ENCODE assay signal across 1 cellular context in the genomic region with DNA sequence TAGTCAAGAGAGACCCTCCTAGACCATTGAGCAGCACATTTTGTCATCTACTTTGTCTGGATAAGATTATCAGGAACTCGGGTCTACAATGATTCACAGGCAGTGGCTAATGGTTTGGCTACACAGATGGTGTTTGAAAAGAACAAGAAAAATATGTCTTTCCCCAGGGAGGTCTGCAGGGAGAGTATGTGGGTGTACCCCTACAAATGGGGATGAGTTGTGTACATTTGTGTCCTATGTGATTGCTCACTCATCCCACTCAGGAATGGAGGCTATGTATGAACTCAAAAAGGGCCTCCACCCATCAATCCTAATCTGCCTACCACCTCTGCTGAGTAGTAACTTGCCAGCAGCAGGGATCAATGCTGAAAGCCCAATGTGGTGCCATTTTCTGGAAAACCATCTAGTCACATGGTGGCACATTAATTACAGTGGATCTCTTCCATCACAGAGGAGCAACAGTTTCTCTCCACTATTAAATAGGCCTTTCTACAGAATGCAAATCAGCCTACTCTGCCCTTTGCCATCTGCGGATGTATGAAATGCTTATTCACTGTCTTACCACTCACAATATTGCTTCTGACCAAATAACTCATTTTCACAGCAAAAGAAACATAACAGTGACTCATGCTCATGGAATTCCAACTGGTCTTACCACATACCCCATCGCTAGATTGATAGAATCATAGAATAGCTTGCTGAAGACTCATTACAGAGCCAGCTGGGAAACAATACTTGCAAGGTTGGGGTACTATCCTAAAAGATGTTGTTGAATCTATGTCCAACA.
TF ChIP-seq lines count a peak whose summit lies in the region.

No MANE protein-coding gene starts in this region.

TF ChIP-seq in IMR-90, 13 proteins besides CTCF, POLR2A, EP300 and RAD21:
- TF ChIP-seq CEBPB (IDR thresholded peaks at IDR 0.05; ENCODE audit: low read depth, low read length), result no peak
- TF ChIP-seq RCOR1 (IDR thresholded peaks at IDR 0.05; ENCODE audit: insufficient replicate concordance, low read length), result no peak
- no peak for TF ChIP-seq MAFK (IDR thresholded peaks at IDR 0.05; ENCODE audit: low read depth, low read length)
- no peak for TF ChIP-seq CHD1 (IDR thresholded peaks at IDR 0.05; ENCODE audit: low read depth, low read length)
- no peak; the same call in 1 of the 2 replicates for TF ChIP-seq FOS (IDR thresholded peaks at IDR 0.05; ENCODE audit: low read depth, low read length)
- no peak for TF ChIP-seq NFE2L2 (IDR thresholded peaks at IDR 0.05; ENCODE audit: low read depth, low read length)
- TF ChIP-seq MXI1 (IDR thresholded peaks at IDR 0.05; ENCODE audit: borderline replicate concordance, low read depth, low read length), result no peak
- TF ChIP-seq MAZ (IDR thresholded peaks at IDR 0.05; ENCODE audit: borderline replicate concordance, low read depth, low read length), result no peak
- TF ChIP-seq, protein P1, sequence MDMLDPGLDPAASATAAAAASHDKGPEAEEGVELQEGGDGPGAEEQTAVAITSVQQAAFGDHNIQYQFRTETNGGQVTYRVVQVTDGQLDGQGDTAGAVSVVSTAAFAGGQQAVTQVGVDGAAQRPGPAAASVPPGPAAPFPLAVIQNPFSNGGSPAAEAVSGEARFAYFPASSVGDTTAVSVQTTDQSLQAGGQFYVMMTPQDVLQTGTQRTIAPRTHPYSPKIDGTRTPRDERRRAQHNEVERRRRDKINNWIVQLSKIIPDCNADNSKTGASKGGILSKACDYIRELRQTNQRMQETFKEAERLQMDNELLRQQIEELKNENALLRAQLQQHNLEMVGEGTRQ (IDR thresholded peaks at IDR 0.05; ENCODE audit: low read depth, low read length), result no peak; the same call in 1 of the 2 replicates
- no peak for TF ChIP-seq RFX5 (IDR thresholded peaks at IDR 0.05; ENCODE audit: low read depth, low read length)
- TF ChIP-seq, protein P2, sequence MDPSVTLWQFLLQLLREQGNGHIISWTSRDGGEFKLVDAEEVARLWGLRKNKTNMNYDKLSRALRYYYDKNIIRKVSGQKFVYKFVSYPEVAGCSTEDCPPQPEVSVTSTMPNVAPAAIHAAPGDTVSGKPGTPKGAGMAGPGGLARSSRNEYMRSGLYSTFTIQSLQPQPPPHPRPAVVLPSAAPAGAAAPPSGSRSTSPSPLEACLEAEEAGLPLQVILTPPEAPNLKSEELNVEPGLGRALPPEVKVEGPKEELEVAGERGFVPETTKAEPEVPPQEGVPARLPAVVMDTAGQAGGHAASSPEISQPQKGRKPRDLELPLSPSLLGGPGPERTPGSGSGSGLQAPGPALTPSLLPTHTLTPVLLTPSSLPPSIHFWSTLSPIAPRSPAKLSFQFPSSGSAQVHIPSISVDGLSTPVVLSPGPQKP (IDR thresholded peaks at IDR 0.05; ENCODE audit: borderline replicate concordance, low read depth, low read length), result no peak
- TF ChIP-seq BHLHE40 (IDR thresholded peaks at IDR 0.05; ENCODE audit: low read depth, low read length), result no peak
- TF ChIP-seq SMC3 (IDR thresholded peaks at IDR 0.05; ENCODE audit: low read depth, low read length), result no peak
